Comparison of ENCODE assay signal across 1 cellular context in the genomic region with DNA sequence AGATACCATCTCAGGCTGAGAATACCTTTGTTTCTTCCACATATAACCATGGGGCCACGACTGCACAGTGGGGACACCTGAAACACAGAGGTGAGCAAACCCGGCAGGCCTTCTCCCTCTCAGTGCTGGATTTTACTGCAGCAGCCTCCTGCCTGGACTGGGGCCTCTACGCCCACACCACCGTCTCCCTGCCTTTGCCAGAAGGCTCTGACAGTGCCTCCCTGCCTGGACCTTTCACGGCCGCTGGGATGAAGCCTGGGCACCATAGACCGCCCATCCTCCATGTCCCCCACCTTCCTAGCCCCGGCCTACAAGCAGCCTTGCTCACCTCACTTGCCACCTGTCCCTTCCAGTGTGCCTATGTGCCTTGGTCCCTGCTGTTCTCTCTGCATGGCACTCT.
TF ChIP-seq lines count a peak whose summit lies in the region.

No MANE protein-coding gene starts in this region.

TF ChIP-seq in IMR-90, 13 proteins besides CTCF, POLR2A, EP300 and RAD21 (continued from another document):
- TF ChIP-seq SMC3 (IDR thresholded peaks at IDR 0.05; ENCODE audit: low read depth, low read length) (no peak), FOS (IDR thresholded peaks at IDR 0.05; ENCODE audit: low read depth, low read length) (no peak), MXI1 (IDR thresholded peaks at IDR 0.05; ENCODE audit: borderline replicate concordance, low read depth, low read length) (no peak), MAZ (IDR thresholded peaks at IDR 0.05; ENCODE audit: borderline replicate concordance, low read depth, low read length) (no peak), CEBPB (IDR thresholded peaks at IDR 0.05; ENCODE audit: low read depth, low read length) (no peak), MAFK (IDR thresholded peaks at IDR 0.05; ENCODE audit: low read depth, low read length) (no peak), CHD1 (IDR thresholded peaks at IDR 0.05; ENCODE audit: low read depth, low read length) (no peak), NFE2L2 (IDR thresholded peaks at IDR 0.05; ENCODE audit: low read depth, low read length) (no peak), RFX5 (IDR thresholded peaks at IDR 0.05; ENCODE audit: low read depth, low read length) (no peak)
- TF ChIP-seq, protein P1, sequence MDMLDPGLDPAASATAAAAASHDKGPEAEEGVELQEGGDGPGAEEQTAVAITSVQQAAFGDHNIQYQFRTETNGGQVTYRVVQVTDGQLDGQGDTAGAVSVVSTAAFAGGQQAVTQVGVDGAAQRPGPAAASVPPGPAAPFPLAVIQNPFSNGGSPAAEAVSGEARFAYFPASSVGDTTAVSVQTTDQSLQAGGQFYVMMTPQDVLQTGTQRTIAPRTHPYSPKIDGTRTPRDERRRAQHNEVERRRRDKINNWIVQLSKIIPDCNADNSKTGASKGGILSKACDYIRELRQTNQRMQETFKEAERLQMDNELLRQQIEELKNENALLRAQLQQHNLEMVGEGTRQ (IDR thresholded peaks at IDR 0.05; ENCODE audit: low read depth, low read length) = no peak
- TF ChIP-seq, protein P2, sequence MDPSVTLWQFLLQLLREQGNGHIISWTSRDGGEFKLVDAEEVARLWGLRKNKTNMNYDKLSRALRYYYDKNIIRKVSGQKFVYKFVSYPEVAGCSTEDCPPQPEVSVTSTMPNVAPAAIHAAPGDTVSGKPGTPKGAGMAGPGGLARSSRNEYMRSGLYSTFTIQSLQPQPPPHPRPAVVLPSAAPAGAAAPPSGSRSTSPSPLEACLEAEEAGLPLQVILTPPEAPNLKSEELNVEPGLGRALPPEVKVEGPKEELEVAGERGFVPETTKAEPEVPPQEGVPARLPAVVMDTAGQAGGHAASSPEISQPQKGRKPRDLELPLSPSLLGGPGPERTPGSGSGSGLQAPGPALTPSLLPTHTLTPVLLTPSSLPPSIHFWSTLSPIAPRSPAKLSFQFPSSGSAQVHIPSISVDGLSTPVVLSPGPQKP (IDR thresholded peaks at IDR 0.05; ENCODE audit: borderline replicate concordance, low read depth, low read length) = no peak
TF ChIP-seq in IMR-90: peak in this region for 0.
